1 cellular context compared by ENCODE assay signal in the genomic region with DNA sequence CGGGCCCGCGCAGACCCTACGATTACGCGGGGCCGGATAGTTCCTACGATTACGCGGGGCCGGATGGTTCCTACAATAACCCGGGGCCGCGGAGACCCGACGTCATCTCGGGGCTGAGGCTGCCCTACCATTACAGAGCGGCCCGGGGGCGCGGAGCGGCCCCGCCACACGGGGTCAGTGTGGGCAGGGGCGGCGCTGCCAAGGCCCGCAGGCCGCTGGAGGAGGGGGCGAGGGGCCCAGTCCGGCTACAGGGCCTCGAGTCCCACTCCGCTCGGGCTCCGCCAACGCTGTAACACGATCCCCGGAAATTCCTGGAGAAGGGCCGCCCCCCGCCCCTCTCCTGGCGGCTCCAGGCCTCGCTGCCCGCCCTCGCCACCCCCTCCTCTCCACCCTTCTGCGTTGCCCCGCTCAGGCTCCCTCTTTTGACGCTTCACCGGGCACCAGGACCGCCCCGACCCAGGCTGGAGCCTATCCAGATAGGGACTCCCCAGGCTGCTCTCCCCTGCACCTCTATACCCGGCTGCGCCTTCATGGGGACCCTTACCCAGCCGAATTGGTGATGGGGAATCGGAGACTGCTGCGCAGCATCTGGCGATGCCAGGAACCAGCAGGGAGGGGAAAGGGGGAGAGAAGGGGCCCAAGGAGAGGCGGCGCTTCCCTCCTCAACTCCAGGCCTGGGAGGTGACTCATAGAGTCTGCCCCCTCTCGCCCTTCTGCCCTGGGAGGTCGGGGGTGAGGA.
TF ChIP-seq lines count a peak whose summit lies in the region.

RAB34 (minus strand) TSS at position 291 of the 739 bp plus-strand sequence. CDS start 602 bp downstream, outside the sequence.

TF ChIP-seq in HepG2, 621 proteins besides CTCF, POLR2A, EP300 and RAD21:
- TF ChIP-seq ZNF574 (CRISPR knock-in tag; IDR thresholded peaks at IDR 0.05) = no peak
- no peak for TF ChIP-seq KLF9 (CRISPR knock-in tag; IDR thresholded peaks at IDR 0.05; ENCODE audit: low read depth)
- no peak for TF ChIP-seq CBX2 (IDR thresholded peaks at IDR 0.05; ENCODE audit: low read depth, low read length)
- no peak for TF ChIP-seq CBX2 (CRISPR knock-in tag; IDR thresholded peaks at IDR 0.05; ENCODE audit: low read depth)
- TF ChIP-seq ZNF83 (CRISPR knock-in tag; IDR thresholded peaks at IDR 0.05; ENCODE audit: borderline replicate concordance) = no peak
- no peak for TF ChIP-seq ZBTB37 (CRISPR knock-in tag; IDR thresholded peaks at IDR 0.05)
- TF ChIP-seq, protein P1, sequence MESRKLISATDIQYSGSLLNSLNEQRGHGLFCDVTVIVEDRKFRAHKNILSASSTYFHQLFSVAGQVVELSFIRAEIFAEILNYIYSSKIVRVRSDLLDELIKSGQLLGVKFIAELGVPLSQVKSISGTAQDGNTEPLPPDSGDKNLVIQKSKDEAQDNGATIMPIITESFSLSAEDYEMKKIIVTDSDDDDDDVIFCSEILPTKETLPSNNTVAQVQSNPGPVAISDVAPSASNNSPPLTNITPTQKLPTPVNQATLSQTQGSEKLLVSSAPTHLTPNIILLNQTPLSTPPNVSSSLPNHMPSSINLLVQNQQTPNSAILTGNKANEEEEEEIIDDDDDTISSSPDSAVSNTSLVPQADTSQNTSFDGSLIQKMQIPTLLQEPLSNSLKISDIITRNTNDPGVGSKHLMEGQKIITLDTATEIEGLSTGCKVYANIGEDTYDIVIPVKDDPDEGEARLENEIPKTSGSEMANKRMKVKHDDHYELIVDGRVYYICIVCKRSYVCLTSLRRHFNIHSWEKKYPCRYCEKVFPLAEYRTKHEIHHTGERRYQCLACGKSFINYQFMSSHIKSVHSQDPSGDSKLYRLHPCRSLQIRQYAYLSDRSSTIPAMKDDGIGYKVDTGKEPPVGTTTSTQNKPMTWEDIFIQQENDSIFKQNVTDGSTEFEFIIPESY (CRISPR knock-in tag; IDR thresholded peaks at IDR 0.05) = peak; percentile 93
- no peak for TF ChIP-seq ARID3A (IDR thresholded peaks at IDR 0.05; ENCODE audit: low read depth, low read length)
- no peak for TF ChIP-seq ZNF468 (CRISPR knock-in tag; IDR thresholded peaks at IDR 0.05)
- no peak for TF ChIP-seq SIN3B (IDR thresholded peaks at IDR 0.05; ENCODE audit: low read length)
